Comparison of ENCODE assay signal across 8 cellular contexts in genomic region chr6:157020398-157021266, GRCh38.
DNase-seq lines count a peak whose midpoint lies in the region; ATAC-seq and TF ChIP-seq lines count a peak whose summit lies in the region.

No MANE protein-coding gene starts in this region.

- H3K4me1 Mint-ChIP-seq in CD8-positive, alpha-beta memory T cell: peaks cover 43 to 69% (median 67%) of the 10 kb centered on the region in 3 donors

- H3K36me3 Mint-ChIP-seq in CD8-positive, alpha-beta memory T cell: peaks cover 0 to 5% (median 0%) of the 10 kb centered on the region in 3 donors

- peak overlapping the region; percentile 82 for H3K4me3 ChIP-seq in CD8-positive, alpha-beta memory T cell (ENCODE audit: low read length)
- peak overlapping the region; percentile 70 for H3K4me3 ChIP-seq in NT2/D1 (ENCODE audit: insufficient read length, low read depth)
- H3K4me3 ChIP-seq in gastroesophageal sphincter: peak overlapping the region; percentile 50 to 83
- peak overlapping the region; percentile 55 for H3K4me3 ChIP-seq in urinary bladder (ENCODE audit: low read depth, low read length)

- no peaks in the 10 kb centered on the region for H3K36me3 ChIP-seq in CD8-positive, alpha-beta memory T cell (ENCODE audit: insufficient read depth, low read length)
- H3K36me3 ChIP-seq in NT2/D1 (ENCODE audit: insufficient read depth, insufficient read length, low read length) (no peaks in the 10 kb centered on the region), gastroesophageal sphincter (no peaks in the 10 kb centered on the region), urinary bladder (ENCODE audit: insufficient read depth) (no peaks in the 10 kb centered on the region)

- peak overlapping the region; percentile 90 to 96 (median 95) for H3K4me3 Mint-ChIP-seq in CD8-positive, alpha-beta memory T cell

- POLR2A ChIA-PET in CD8-positive, alpha-beta memory T cell (lab: Charles Lee): interaction anchor here (0.7 to 3.6 kb wide), 4 partner anchors 13 to 300 kb away, joined by 3 to 42 read pairs (median 4); partner anchors contain the start of gene ARID1B

- CTCF ChIA-PET in CD8-positive, alpha-beta memory T cell (lab: Charles Lee): interaction anchor here (0.8 to 1.3 kb wide), 4 partner anchors 12 to 240 kb away, joined by 3 to 4 read pairs (median 3); no protein-coding TSS in a partner anchor

- no peak for TF ChIP-seq POLR2A in gastroesophageal sphincter (IDR thresholded peaks at IDR 0.05)

- H3K9ac ChIP-seq in NT2/D1 (ENCODE audit: insufficient read length, low read depth): peak overlapping the region; percentile 89

- TF ChIP-seq EP300 in gastroesophageal sphincter (IDR thresholded peaks at IDR 0.05): no peak

- H3K27me3 Mint-ChIP-seq in CD8-positive, alpha-beta memory T cell: peaks cover 0 to 4% of the 10 kb centered on the region in 2 donors

- H3K9me3 ChIP-seq in CD8-positive, alpha-beta memory T cell (ENCODE audit: low read length): no peaks in the 10 kb centered on the region
- H3K9me3 ChIP-seq in NT2/D1 (ENCODE audit: insufficient read depth, low read length) (no peaks in the 10 kb centered on the region), gastroesophageal sphincter (no peaks in the 10 kb centered on the region)

- peak overlapping the region; percentile 94 to 99 (median 98) for H3K27ac Mint-ChIP-seq in CD8-positive, alpha-beta memory T cell

- no peaks in the 10 kb centered on the region for H3K27me3 ChIP-seq in CD8-positive, alpha-beta memory T cell (ENCODE audit: insufficient read depth, low read length, poor library complexity, severe bottlenecking)
- no peaks in the 10 kb centered on the region for H3K27me3 ChIP-seq in NT2/D1 (ENCODE audit: insufficient read depth, insufficient read length)
- no peaks in the 10 kb centered on the region for H3K27me3 ChIP-seq in gastroesophageal sphincter

- DNase-seq in CD8-positive, alpha-beta memory T cell: peak in 3 of 5 donors; percentile 11 to 52 (median 46)
- peak; percentile 33 for DNase-seq in NT2/D1 (ENCODE audit: low read depth, low spot score)
- DNase-seq in activated effector memory CD4-positive, alpha-beta T cell treated with anti-CD3 and anti-CD28 coated beads, Interleukin-2, amount 50 U/mL, for 16 hours: peak; percentile 84
- DNase-seq in omental fat pad (ENCODE audit: low spot score): no peak

- peak; percentile 39 for ATAC-seq in GM19324 (IDR thresholded peaks at IDR 0.05; ENCODE audit: low FRiP score, unreplicated experiment)
- peak; percentile 45 for ATAC-seq in HG03432 (IDR thresholded peaks at IDR 0.05; ENCODE audit: unreplicated experiment)
- peak; percentile 19 for ATAC-seq in gastroesophageal sphincter
- peak; percentile 45 for ATAC-seq in omental fat pad (ENCODE audit: low FRiP score)

- TF ChIP-seq CTCF in gastroesophageal sphincter (IDR thresholded peaks at IDR 0.05) (no peak), omental fat pad (IDR thresholded peaks at IDR 0.05) (no peak)

- H3K9me3 Mint-ChIP-seq in CD8-positive, alpha-beta memory T cell: no peaks in the 10 kb centered on the region

- 4 to 5% methylated on average over 12 to 19 of the region's 38 CpGs for WGBS in gastroesophageal sphincter (ENCODE audit: low coverage in 1 of 2), 2 donors
- 2% methylated on average over 38 of the region's 38 CpGs for WGBS in urinary bladder

- H3K4me1 ChIP-seq in CD8-positive, alpha-beta memory T cell (ENCODE audit: insufficient read depth, low read length): peaks cover 15% of the 10 kb centered on the region
- H3K4me1 ChIP-seq in NT2/D1 (ENCODE audit: insufficient read depth, insufficient read length) (no peaks in the 10 kb centered on the region), gastroesophageal sphincter (peaks cover 6 to 50% (median 12%) of the 10 kb centered on the region in 3 donors), urinary bladder (ENCODE audit: insufficient read depth) (no peaks in the 10 kb centered on the region)

- peak overlapping the region; percentile 97 for H3K27ac ChIP-seq in CD8-positive, alpha-beta memory T cell (ENCODE audit: low read depth, low read length)
- H3K27ac ChIP-seq in gastroesophageal sphincter: peak overlapping the region; percentile 84 to 99 (median 98)
- H3K27ac ChIP-seq in urinary bladder (ENCODE audit: low read depth): peak overlapping the region; percentile 98
